13 cellular contexts compared by ENCODE assay signal in genomic region chr13:99871249-99871898, GRCh38.
DNase-seq lines count a peak whose midpoint lies in the region; ATAC-seq lines count a peak whose summit lies in the region.
"Had no signal": no experiment of that assay in that cellular context is flagged by ENCODE, and none has a peak within 500 bp of the region (broad histone marks: within the 10 kb centered on the region; RNA-seq: fewer than 3 reads in every experiment).

No MANE protein-coding gene starts in this region.

- peak overlapping the region; percentile 50 for H3K27ac ChIP-seq in HUES48 (ENCODE audit: low read depth, low read length)
- H3K27ac ChIP-seq: prostate gland had no signal

- H3K4me3 ChIP-seq in HUES48 (ENCODE audit: low read depth, low read length): no peak overlapping the region
- H3K4me3 ChIP-seq in HAP-1: no peak overlapping the region
- H3K4me3 ChIP-seq: prostate gland had no signal

- no peaks in the 10 kb centered on the region for H3K36me3 ChIP-seq in HUES48 (ENCODE audit: control insufficient read depth, insufficient read depth, low read length)
- H3K36me3 ChIP-seq in HAP-1 (replicated peaks): no peaks in the 10 kb centered on the region
- H3K36me3 ChIP-seq: prostate gland had no signal

- in situ Hi-C loops in HAP-1 (cut with MboI; ENCODE audit: low sequenced_read_pairs): no loop called here

- no peak overlapping the region for H3K9ac ChIP-seq in HUES48 (ENCODE audit: low read depth, low read length)

- H3K9me3 ChIP-seq in HUES48 (ENCODE audit: control insufficient read depth, insufficient read depth, low read length): no peaks in the 10 kb centered on the region
- H3K9me3 ChIP-seq in HAP-1: no peaks in the 10 kb centered on the region
- H3K9me3 ChIP-seq: prostate gland had no signal

- H3K27me3 ChIP-seq in HUES48 (ENCODE audit: control insufficient read depth, insufficient read depth, low read length) (no peaks in the 10 kb centered on the region), HAP-1 (ENCODE audit: low read depth) (peaks cover 63% of the 10 kb centered on the region)

- H3K4me1 ChIP-seq in HUES48 (ENCODE audit: control insufficient read depth, insufficient read depth, low read length) (peaks cover 38% of the 10 kb centered on the region), HAP-1 (0 out of 2 replicates have a peak, but pooled peaks cover 2% of the 10 kb centered on the region)
- H3K4me1 ChIP-seq: prostate gland had no signal

- peak; percentile 64 for DNase-seq in DMS153 (lab: John Stamatoyannopoulos, UW)
- DNase-seq in NCI-H2171 (lab: John Stamatoyannopoulos, UW): peak; percentile 38
- peak; percentile 56 to 91 for DNase-seq in cerebellar nuclear complex (lab: John Stamatoyannopoulos, UW)
- DNase-seq in stimulated activated naive CD4-positive, alpha-beta T cell treated with Interleukin-2 at 50 U/mL for 16 hours (lab: John Stamatoyannopoulos, UW): no peak
- no peak for DNase-seq in HAP-1 (ENCODE audit: low spot score in 2 of 2)
- DNase-seq in kidney tubule cell (ENCODE audit: low spot score): no peak
- DNase-seq: activated CD4-positive, alpha-beta T cell treated with anti-CD3 and anti-CD28 coated beads for 1 hour; effector CD8-positive, alpha-beta T cell; naive B cell had no signal

- ATAC-seq in GM21723 (IDR thresholded peaks at IDR 0.05; ENCODE audit: unreplicated experiment): no peak
- ATAC-seq: activated naive CD4-positive, alpha-beta T cell treated with anti-CD3 and anti-CD28 coated beads, Interleukin-2, amount 50 U/mL, for 72 hours had no signal

Comparison
In these comparisons a context has a peak if more than half of its experiments do, and no peak if none do; other contexts are left out.
1. DNase-seq: peak in DMS153 (single experiment), NCI-H2171 (single experiment) and cerebellar nuclear complex (2 of 2); none in stimulated activated naive CD4-positive, alpha-beta T cell treated with Interleukin-2 at 50 U/mL for 16 hours (single experiment), HAP-1 (0 of 2) and kidney tubule cell (single experiment).